8 cellular contexts compared by ENCODE assay signal in genomic region chr1:113904674-113905434, GRCh38. TPM values are rescaled to one million over a fixed set of nuclear protein-coding genes. Genes with fewer than 3 reads are reported as not detected.
A peak's percentile ranks its signal among the peaks of the same experiment; 100 is the strongest.
DNase-seq lines count a peak whose midpoint lies in the region; ATAC-seq, FAIRE-seq and TF ChIP-seq lines count a peak whose summit lies in the region.

TSS of gene AP4B1 (minus strand) at chr1:113904799. CDS start at chr1:113904717, 82 bp downstream.
TSS of gene DCLRE1B (plus strand) at chr1:113905326. CDS start at chr1:113905587, 261 bp downstream.

- H3K9me3 Mint-ChIP-seq in activated naive CD8-positive, alpha-beta T cell treated with anti-CD3 and anti-CD28 coated beads, Interleukin-2, amount 10 ng/mL, durations not matched to agents 7 days and 5 days = no peaks in the 10 kb centered on the region

- H3F3A ChIP-seq in SU-DHL-6 (ENCODE audit: insufficient read depth) = no peaks in the 10 kb centered on the region

- TF ChIP-seq CTCF in GM12873 (IDR thresholded peaks at IDR 0.05; ENCODE audit: insufficient read depth, low read depth, low read length, missing control alignments) = peak; percentile 68
- TF ChIP-seq CTCF in SU-DHL-6 (IDR thresholded peaks at IDR 0.05; ENCODE audit: insufficient read depth, low read length, poor library complexity, severe bottlenecking) = peak; percentile 18
- TF ChIP-seq CTCF in pancreas (IDR thresholded peaks at IDR 0.05) = peak in 3 of 4 donors; percentile 23 to 49 (median 40)
- TF ChIP-seq CTCF in tibial nerve (IDR thresholded peaks at IDR 0.05) = peak; percentile 73 to 96 (median 88)

- POLR2A ChIA-PET in activated naive CD8-positive, alpha-beta T cell treated with anti-CD3 and anti-CD28 coated beads, Interleukin-2, amount 10 ng/mL, durations not matched to agents 7 days and 5 days (lab: Charles Lee) = interaction anchor here (0.7 to 7.7 kb wide), 16 partner anchors 22 to 832 kb away, joined by 3 to 148 read pairs (median 6); partner anchors contain the start of genes HIPK1, LRIG2 and RSBN1

- WGBS in pancreas, 2 donors = 0 to 1% methylated on average over 67 of the region's 67 CpGs
- 0 to 2% methylated on average over 60 to 67 of the region's 67 CpGs for WGBS in tibial nerve, 2 donors

- ATAC-seq in HG02759 (IDR thresholded peaks at IDR 0.05; ENCODE audit: unreplicated experiment) (peak; percentile 92), Right ventricle myocardium inferior (peak; percentile 99), pancreas (peak; percentile 93 to 97 (median 95))
- peak; percentile 89 for ATAC-seq in activated naive CD8-positive, alpha-beta T cell treated with anti-CD3 and anti-CD28 coated beads, Interleukin-2, amount 10 ng/mL, durations not matched to agents 7 days and 5 days (ENCODE audit: low read depth)

- peak within 1 kb of the TSS; percentile 91 for H3K27ac Mint-ChIP-seq in activated naive CD8-positive, alpha-beta T cell treated with anti-CD3 and anti-CD28 coated beads, Interleukin-2, amount 10 ng/mL, durations not matched to agents 7 days and 5 days

- H3K27me3 ChIP-seq in SU-DHL-6 (ENCODE audit: low read length) (no peaks in the 10 kb centered on the region), pancreas (no peaks in the 10 kb centered on the region), tibial nerve (no peaks in the 10 kb centered on the region)

- no peaks in the 10 kb centered on the region for H3K9me2 ChIP-seq in SU-DHL-6 (replicated peaks; ENCODE audit: insufficient read depth, low read length)

- DNase-seq in NCI-H128 (lab: John Stamatoyannopoulos, UW; ENCODE audit: unreplicated experiment) (peak; percentile 98), Right ventricle myocardium inferior (ENCODE audit: missing footprints) (peak; percentile 100), pancreas (peak; percentile 95 to 99 (median 99)), tibial nerve (ENCODE audit: low spot score in 2 of 2) (peak; percentile 96 to 97)
- DNase-seq in activated naive CD8-positive, alpha-beta T cell treated with anti-CD3 and anti-CD28 coated beads, Interleukin-2, amount 10 ng/mL, durations not matched to agents 7 days and 5 days = peak; percentile 97

- H3K79me2 ChIP-seq in SU-DHL-6 (ENCODE audit: insufficient read depth, low read length) = peaks cover 38% of the 10 kb centered on the region

- H3K4me1 ChIP-seq in pancreas (peaks cover 4 to 14% (median 6%) of the 10 kb centered on the region in 3 donors), tibial nerve (peaks cover 0 to 35% (median 16%) of the 10 kb centered on the region in 4 donors)

- peak; percentile 32 to 58 for TF ChIP-seq POLR2A in tibial nerve (IDR thresholded peaks at IDR 0.05)

- H3K36me3 ChIP-seq in SU-DHL-6 (ENCODE audit: low read length) (peaks cover 11% of the 10 kb centered on the region; the same call in 1 of the 2 replicates), pancreas (peaks cover 0 to 4% (median 0%) of the 10 kb centered on the region in 3 donors), tibial nerve (peaks cover 0 to 51% (median 0%) of the 10 kb centered on the region in 3 donors)

- H3K9ac ChIP-seq in SU-DHL-6 (ENCODE audit: low read length) = peak within 1 kb of the TSS; percentile 91

- H3K27ac ChIP-seq in SU-DHL-6 (ENCODE audit: low read depth, low read length) (peak within 1 kb of the TSS; percentile 78), pancreas (peak within 1 kb of the TSS; percentile 64 to 94 (median 85)), tibial nerve (peak within 1 kb of the TSS; percentile 91 to 93 (median 92))

- intact Hi-C loops in Right ventricle myocardium inferior (cut with DNase I) (loop anchor here (1.0 to 5.0 kb wide), 3 partner anchors 24 to 93 kb away; partner anchors contain the start of genes HIPK1 and RSBN1), pancreas (cut with DNase I) (loop anchor here in 1 of 3 donors (10.0 kb wide), 1 partner anchor 70 kb away; no protein-coding TSS in a partner anchor)

- H3K4me2 ChIP-seq in SU-DHL-6 (ENCODE audit: low read depth, low read length, poor library complexity, severe bottlenecking) = peak within 1 kb of the TSS; percentile 79

- H4K20me1 ChIP-seq in SU-DHL-6 (ENCODE audit: low read depth, low read length) = no peaks in the 10 kb centered on the region

- peak within 1 kb of the TSS; percentile 95 for H2AFZ ChIP-seq in SU-DHL-6 (ENCODE audit: low read depth, low read length, severe bottlenecking)

- H3K9me3 ChIP-seq in SU-DHL-6 (ENCODE audit: insufficient read depth, low read length) = no peaks in the 10 kb centered on the region
- H3K9me3 ChIP-seq in pancreas = no peaks in the 10 kb centered on the region
- no peaks in the 10 kb centered on the region for H3K9me3 ChIP-seq in tibial nerve

- peaks cover 48% of the 10 kb centered on the region for H3K4me1 Mint-ChIP-seq in activated naive CD8-positive, alpha-beta T cell treated with anti-CD3 and anti-CD28 coated beads, Interleukin-2, amount 10 ng/mL, durations not matched to agents 7 days and 5 days

- peak; percentile 82 to 90 for TF ChIP-seq EP300 in tibial nerve (IDR thresholded peaks at IDR 0.05)

- peak; percentile 49 for FAIRE-seq in pancreas (lab: Jason Lieb, UNC)

- H3K4me3 ChIP-seq in SU-DHL-6 (ENCODE audit: insufficient read depth, low read length, poor library complexity, severe bottlenecking) (peak within 1 kb of the TSS; percentile 94), pancreas (peak within 1 kb of the TSS; percentile 56 to 90 (median 65)), tibial nerve (peak within 1 kb of the TSS; percentile 77 to 81 (median 78))

- peak within 1 kb of the TSS; percentile 99 for H3K4me3 Mint-ChIP-seq in activated naive CD8-positive, alpha-beta T cell treated with anti-CD3 and anti-CD28 coated beads, Interleukin-2, amount 10 ng/mL, durations not matched to agents 7 days and 5 days

- peaks cover 36% of the 10 kb centered on the region for H3K36me3 Mint-ChIP-seq in activated naive CD8-positive, alpha-beta T cell treated with anti-CD3 and anti-CD28 coated beads, Interleukin-2, amount 10 ng/mL, durations not matched to agents 7 days and 5 days

- H3K27me3 Mint-ChIP-seq in activated naive CD8-positive, alpha-beta T cell treated with anti-CD3 and anti-CD28 coated beads, Interleukin-2, amount 10 ng/mL, durations not matched to agents 7 days and 5 days = no peaks in the 10 kb centered on the region

RNA-seq across cellular contexts. Expression of gene AP4B1, which starts in this region (rescaled TPM):
- 10 to 100 TPM; 53.9 to 60.5 TPM for total RNA-seq in activated naive CD8-positive, alpha-beta T cell treated with anti-CD3 and anti-CD28 coated beads, Interleukin-2, amount 10 ng/mL, durations not matched to agents 7 days and 5 days
- total RNA-seq in Right ventricle myocardium inferior (12.2 TPM), pancreas (10 to 100 TPM in 5 of 6 donors, 1 to 10 TPM in 1; 8.2 to 16.4 (median 11.8) TPM), tibial nerve (10 to 100 TPM; 22.1 to 39.9 (median 34.5) TPM)
- 10 to 100 TPM; 17.4 to 37.5 TPM for polyA plus RNA-seq in pancreas

RNA-seq across cellular contexts. Expression of gene DCLRE1B, which starts in this region (rescaled TPM):
- total RNA-seq in activated naive CD8-positive, alpha-beta T cell treated with anti-CD3 and anti-CD28 coated beads, Interleukin-2, amount 10 ng/mL, durations not matched to agents 7 days and 5 days = 10 to 100 TPM; 13.4 to 14.3 TPM
- total RNA-seq in Right ventricle myocardium inferior = 2.4 TPM
- 1 to 10 TPM in 5 of 6 donors, under 1 TPM in 1; 0.71 to 2.7 (median 1.5) TPM for total RNA-seq in pancreas
- polyA plus RNA-seq in pancreas = 1 to 10 TPM in 1 of 2 donors, under 1 TPM in 1; 0.68 to 1.2 TPM
- 1 to 10 TPM; 3.5 to 7.2 (median 4.3) TPM for total RNA-seq in tibial nerve

Comparison
In these comparisons a context has a peak if more than half of its experiments do, and no peak if none do; other contexts are left out.
1. Peak in every context shown above with its lines: DNase-seq, ATAC-seq, H3K4me3 ChIP-seq and H3K27ac ChIP-seq.
2. CTCF ChIP-seq: peak in every context shown above with its lines; median percentile 88 in tibial nerve; 68 in GM12873; 40 in pancreas; 18 in SU-DHL-6.